19 cellular contexts compared by ENCODE assay signal in genomic region chr6:25990172-25990873, GRCh38. TPM values are rescaled to one million over a fixed set of nuclear protein-coding genes. Genes with fewer than 3 reads are reported as not detected.
"Had no signal": no experiment of that assay in that cellular context is flagged by ENCODE, and none has a peak within 500 bp of the region (broad histone marks: within the 10 kb centered on the region; RNA-seq: fewer than 3 reads in every experiment).

No MANE protein-coding gene starts in this region.

- H3K4me3 Mint-ChIP-seq: activated naive CD8-positive, alpha-beta T cell treated with anti-CD3 and anti-CD28 coated beads, Interleukin-2, amount 50 U/mL, for 24 hours had no signal

- H3K27me3 Mint-ChIP-seq: activated CD4-positive, alpha-beta T cell treated with anti-CD3 and anti-CD28 coated beads, Interleukin-2, amount 10 ng/mL, durations not matched to agents 24 days and 14 days; activated naive CD8-positive, alpha-beta T cell treated with anti-CD3 and anti-CD28 coated beads, Interleukin-2, amount 50 U/mL, for 24 hours had no signal

- H2AFZ ChIP-seq: neural progenitor cell had no signal

- H3K27ac ChIP-seq: ascending aorta, left lung, neural progenitor cell, parathyroid adenoma, WERI-Rb-1 had no signal

- H3K36me3 ChIP-seq: neural progenitor cell, uterus, WERI-Rb-1 had no signal

- H3K27ac Mint-ChIP-seq: activated CD4-positive, alpha-beta T cell treated with anti-CD3 and anti-CD28 coated beads, Interleukin-2, amount 10 ng/mL, durations not matched to agents 24 days and 14 days; activated naive CD8-positive, alpha-beta T cell treated with anti-CD3 and anti-CD28 coated beads, Interleukin-2, amount 50 U/mL, for 24 hours; neural progenitor cell had no signal

- H3K27me3 ChIP-seq: ascending aorta, heart left ventricle, left lung, neural progenitor cell, tibial artery, uterus had no signal

- ATAC-seq: activated naive CD8-positive, alpha-beta T cell treated with anti-CD3 and anti-CD28 coated beads, Interleukin-2, amount 50 U/mL, for 24 hours; heart left ventricle; left lung had no signal

- H3K9me3 Mint-ChIP-seq: activated CD4-positive, alpha-beta T cell treated with anti-CD3 and anti-CD28 coated beads, Interleukin-2, amount 10 ng/mL, durations not matched to agents 24 days and 14 days; activated naive CD8-positive, alpha-beta T cell treated with anti-CD3 and anti-CD28 coated beads, Interleukin-2, amount 50 U/mL, for 24 hours; neural progenitor cell had no signal

- H3K36me3 Mint-ChIP-seq: neural progenitor cell had no signal

- DNase-seq: activated CD4-positive, alpha-beta T cell treated with anti-CD3 and anti-CD28 coated beads, Interleukin-2, amount 10 ng/mL, durations not matched to agents 24 days and 14 days; activated effector memory CD4-positive, alpha-beta T cell treated with Interleukin-2 at 50 U/mL for 16 hours; activated naive CD8-positive, alpha-beta T cell treated with anti-CD3 and anti-CD28 coated beads, Interleukin-2, amount 50 U/mL, for 24 hours; activated T-cell treated with anti-CD3 and anti-CD28 coated beads, Interleukin-2, amount 50 U/mL, for 1 hour; foreskin melanocyte; heart left ventricle; islet precursor cell; left lung; mesendoderm; stimulated activated CD4-positive, alpha-beta T cell treated with anti-CD3 and anti-CD28 coated beads, Interleukin-15, amount 100 ng/mL, for 24 hours; stimulated activated CD4-positive, alpha-beta T cell treated with anti-CD3 and anti-CD28 coated beads, Interleukin-4, amount 100 ng/mL, for 4 hours; SW 1271; T1000; tibial artery; uterus; WERI-Rb-1 had no signal

- H3K9ac ChIP-seq: neural progenitor cell, parathyroid adenoma had no signal

- H3K4me2 ChIP-seq: neural progenitor cell had no signal

- H3K4me3 ChIP-seq: ascending aorta, heart left ventricle, left lung, neural progenitor cell, tibial artery, uterus had no signal

- H3K9me3 ChIP-seq: ascending aorta, heart left ventricle, left lung, tibial artery, uterus had no signal

- H3K79me2 ChIP-seq: parathyroid adenoma had no signal

RNA-seq across cellular contexts. Expression of gene SLC17A2, which starts 59.8 kb away (rescaled TPM):
- total RNA-seq: activated CD4-positive, alpha-beta T cell treated with anti-CD3 and anti-CD28 coated beads, Interleukin-2, amount 10 ng/mL, durations not matched to agents 24 days and 14 days; ascending aorta; heart left ventricle; left lung; uterus had no signal
- polyA plus RNA-seq: heart left ventricle had no signal
